In the genomic region with DNA sequence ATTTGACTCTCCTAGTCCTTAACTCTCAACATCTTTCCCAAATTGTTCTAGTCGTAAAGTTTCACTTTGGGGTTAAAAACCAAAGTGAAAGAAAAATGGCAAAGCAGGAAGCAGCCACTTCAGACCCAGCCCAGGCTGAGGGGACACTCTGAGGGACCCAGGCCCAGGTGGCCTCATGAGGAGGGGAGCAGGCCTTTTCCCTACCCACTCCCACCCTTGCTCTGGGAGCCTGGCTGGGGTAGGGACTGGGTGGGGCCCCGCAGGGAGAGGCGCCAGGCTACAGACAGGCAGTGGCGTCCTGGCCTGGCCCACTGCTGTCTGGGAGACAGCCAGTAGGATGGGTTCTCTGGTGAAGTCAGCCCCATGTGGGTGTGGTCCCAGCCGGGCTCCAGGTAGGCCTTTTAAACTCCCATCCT, we compare ENCODE assay signal across 9 cellular contexts.
DNase-seq lines count a peak whose midpoint lies in the region; ATAC-seq and TF ChIP-seq lines count a peak whose summit lies in the region.
"Had no signal": no experiment of that assay in that cellular context is flagged by ENCODE, and none has a peak within 500 bp of the region (broad histone marks: within the 10 kb centered on the region; RNA-seq: fewer than 3 reads in every experiment).

No MANE protein-coding gene starts in this region.

- peak overlapping the region; percentile 34 to 70 for H3K9ac ChIP-seq in duodenal mucosa (ENCODE audit: low read depth in 1 of 2, low read length in 2 of 2)
- H3K9ac ChIP-seq in neural progenitor cell: no peak overlapping the region

- no peak overlapping the region for H3K4me2 ChIP-seq in neural progenitor cell
- H3K4me2 ChIP-seq: PC-9 had no signal

- H3K9me3 ChIP-seq in duodenal mucosa (ENCODE audit: control insufficient read depth in 1 of 2, low read length in 2 of 2) (no peaks in the 10 kb centered on the region), neural progenitor cell (ENCODE audit: low read depth) (no peaks in the 10 kb centered on the region)

- H3F3A ChIP-seq in neural progenitor cell (ENCODE audit: low read depth): no peaks in the 10 kb centered on the region

- H3K27ac Mint-ChIP-seq in neural progenitor cell: no peak overlapping the region

- no peak overlapping the region for H2AFZ ChIP-seq in neural progenitor cell (replicated peaks)
- H2AFZ ChIP-seq: PC-9 had no signal

- H3K4me1 Mint-ChIP-seq in neural progenitor cell: peaks cover 37% of the 10 kb centered on the region

- peaks cover 96% of the 10 kb centered on the region for H3K79me2 ChIP-seq in neural progenitor cell (ENCODE audit: low read depth)

- H3K9me3 Mint-ChIP-seq in neural progenitor cell: no peaks in the 10 kb centered on the region

- peaks cover 99% of the 10 kb centered on the region for H4K20me1 ChIP-seq in neural progenitor cell (ENCODE audit: low read depth)

- peak; percentile 34 for TF ChIP-seq POLR2A in GM18526 (IDR thresholded peaks at IDR 0.05; ENCODE audit: extremely low read depth, insufficient read length)

- ATAC-seq in GM21390 (IDR thresholded peaks at IDR 0.05; ENCODE audit: unreplicated experiment): no peak
- ATAC-seq in HG02571 (IDR thresholded peaks at IDR 0.05; ENCODE audit: unreplicated experiment): no peak

- peaks cover 9% of the 10 kb centered on the region for H3K36me3 Mint-ChIP-seq in neural progenitor cell

- H3K27ac ChIP-seq in duodenal mucosa (ENCODE audit: low read depth, low read length): no peak overlapping the region
- no peak overlapping the region for H3K27ac ChIP-seq in neural progenitor cell
- H3K27ac ChIP-seq: PC-9 had no signal

- in situ Hi-C loops in KBM-7 (cut with MboI; ENCODE audit: low pct_unique_long_range_greater_than_20kb, low sequenced_read_pairs): no loop called here

- H3K4me1 ChIP-seq in duodenal mucosa (ENCODE audit: control insufficient read depth in 1 of 2, insufficient read depth in 2 of 2, low read length in 2 of 2): peaks cover 63 to 64% of the 10 kb centered on the region in 2 donors
- H3K4me1 ChIP-seq in neural progenitor cell: peaks cover 11% of the 10 kb centered on the region

- TF ChIP-seq CTCF in neural progenitor cell (IDR thresholded peaks at IDR 0.05): no peak

- DNase-seq in RPMI8226: peak; percentile 73
- DNase-seq in neural progenitor cell (ENCODE audit: low spot score): peak; percentile 30
- DNase-seq in KBM-7: no peak
- no peak for DNase-seq in SK-N-DZ (ENCODE audit: low spot score)

- no peaks in the 10 kb centered on the region for H3K27me3 ChIP-seq in duodenal mucosa (ENCODE audit: control insufficient read depth in 1 of 2, insufficient read depth in 2 of 2, low read length in 2 of 2)
- H3K27me3 ChIP-seq in neural progenitor cell: no peaks in the 10 kb centered on the region

- H3K36me3 ChIP-seq in duodenal mucosa (ENCODE audit: control insufficient read depth in 1 of 2, insufficient read depth in 2 of 2, low read length in 2 of 2): peaks cover 3 to 6% of the 10 kb centered on the region in 2 donors
- no peaks in the 10 kb centered on the region for H3K36me3 ChIP-seq in neural progenitor cell

- H3K27me3 Mint-ChIP-seq in neural progenitor cell (ENCODE audit: insufficient read depth, low read depth): peaks cover 3% of the 10 kb centered on the region

- H3K4me3 ChIP-seq in duodenal mucosa (ENCODE audit: low read depth in 1 of 2, low read length in 2 of 2) (peak overlapping the region; percentile 58 to 63), neural progenitor cell (no peak overlapping the region)
- H3K4me3 ChIP-seq: PC-9 had no signal

- no peak overlapping the region for H3K4me3 Mint-ChIP-seq in neural progenitor cell

Comparison
In these comparisons a context has a peak if more than half of its experiments do, and no peak if none do; other contexts are left out.
1. DNase-seq: peak in RPMI8226 (single experiment) and neural progenitor cell (single experiment); none in KBM-7 (single experiment) and SK-N-DZ (single experiment).